In the genomic region with DNA sequence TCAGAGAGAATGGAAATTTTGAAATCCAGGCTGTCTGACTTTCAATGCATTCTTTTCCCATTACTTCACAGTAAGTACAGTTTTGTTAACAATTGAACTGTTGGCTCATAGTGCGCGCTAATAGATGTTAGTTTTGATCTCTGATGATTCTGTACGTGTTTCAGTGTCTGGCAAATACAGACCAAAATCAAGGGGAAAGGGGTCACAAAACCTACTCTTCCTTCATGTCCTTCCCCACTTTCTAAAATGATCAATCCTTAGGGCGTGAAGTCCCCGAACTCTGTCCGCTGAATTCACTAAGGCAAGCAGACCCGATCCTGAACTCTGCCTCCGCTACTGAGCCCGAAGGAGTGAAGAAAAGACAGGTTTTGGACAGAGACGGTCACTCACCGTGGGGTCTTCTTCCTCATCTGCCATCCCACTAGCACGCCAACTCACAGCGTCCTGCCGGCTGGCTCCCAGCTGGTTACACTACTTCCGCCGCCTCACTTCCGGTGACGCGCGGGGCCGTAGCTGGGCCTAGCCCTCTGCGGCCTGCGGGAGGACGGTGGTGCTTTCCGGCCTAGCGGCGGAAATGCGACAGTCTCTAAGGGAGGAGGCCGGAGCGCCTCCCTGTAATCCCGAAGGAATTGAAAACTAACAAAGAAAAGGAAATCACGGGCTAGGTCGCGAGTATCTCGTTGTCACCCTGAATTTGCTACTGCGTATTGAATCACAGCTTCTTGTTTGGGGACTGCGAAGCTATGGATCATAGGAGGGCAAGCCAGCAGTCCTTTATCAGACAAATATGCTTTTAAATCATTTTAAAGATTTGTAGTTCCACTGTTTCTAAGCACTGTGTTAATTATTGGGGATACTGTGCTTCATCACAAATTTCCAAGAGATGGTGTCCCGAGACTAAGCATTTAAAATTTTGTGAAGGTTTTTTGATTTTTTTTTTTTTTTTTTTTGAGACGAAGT, we compare ENCODE assay signal across 8 cellular contexts. TPM values are rescaled to one million over a fixed set of nuclear protein-coding genes. Genes with fewer than 3 reads are reported as not detected.
DNase-seq lines count a peak whose midpoint lies in the region; ATAC-seq and TF ChIP-seq lines count a peak whose summit lies in the region.

TSS of gene TAF13 (minus strand) at position 473 of the 960 bp plus-strand sequence. CDS start at position 417, 56 bp downstream.

- H3K36me3 Mint-ChIP-seq in dendritic cell treated with granulocyte-macrophage colony-stimulating factor and Interleukin-4, amounts not matched to agents 40 ng/mL and 50 ng/mL, for 4 days (ENCODE audit: low read depth) = peaks cover 35% of the 10 kb centered on the region

- no peaks in the 10 kb centered on the region for H3K27me3 ChIP-seq in left lung

- H3K27ac ChIP-seq in C4-2B = peak within 1 kb of the TSS; percentile 80
- H3K27ac ChIP-seq in left lung = peak within 1 kb of the TSS; percentile 93 to 96

- H3K9me3 Mint-ChIP-seq in dendritic cell treated with granulocyte-macrophage colony-stimulating factor and Interleukin-4, amounts not matched to agents 40 ng/mL and 50 ng/mL, for 4 days = no peaks in the 10 kb centered on the region

- peaks cover 0 to 20% of the 10 kb centered on the region in 2 donors for H3K36me3 ChIP-seq in left lung

- peak; percentile 96 for DNase-seq in NCI-H69 (lab: John Stamatoyannopoulos, UW)
- peak; percentile 64 to 81 for DNase-seq in activated CD4-positive, alpha-beta T cell treated with anti-CD3 and anti-CD28 coated beads, Interleukin-2, amount 50 U/mL, for 24 hours (ENCODE audit: low read depth in 1 of 2, low spot score in 1 of 2)
- peak; percentile 96 to 100 for DNase-seq in left lung
- DNase-seq in stimulated activated CD4-positive, alpha-beta T cell treated with anti-CD3 and anti-CD28 coated beads, Interleukin-2, amount 100 ng/mL, for 48 hours = peak; percentile 81 to 85

- H3K4me3 Mint-ChIP-seq in dendritic cell treated with granulocyte-macrophage colony-stimulating factor and Interleukin-4, amounts not matched to agents 40 ng/mL and 50 ng/mL, for 4 days = peak within 1 kb of the TSS; percentile 97

- peaks cover 9 to 31% of the 10 kb centered on the region in 2 donors for H3K4me1 ChIP-seq in left lung

- ATAC-seq in GM19328 (IDR thresholded peaks at IDR 0.05; ENCODE audit: unreplicated experiment) = peak; percentile 99
- peak; percentile 100 for ATAC-seq in HG03520 (IDR thresholded peaks at IDR 0.05; ENCODE audit: unreplicated experiment)
- peak; percentile 100 for ATAC-seq in left lung

- no peak for TF ChIP-seq CTCF in C4-2B (conservative IDR thresholded peaks at IDR 0.05)
- TF ChIP-seq CTCF in left lung (IDR thresholded peaks at IDR 0.05) = peak; percentile 17 to 55

- intact Hi-C loops in dendritic cell treated with granulocyte-macrophage colony-stimulating factor and Interleukin-4, amounts not matched to agents 40 ng/mL and 50 ng/mL, for 4 days (cut with micrococcal nuclease) = loop anchor here (1.0 to 5.0 kb wide), 2 partner anchors 14 to 34 kb away; partner anchors contain the start of genes TMEM167B and WDR47
- intact Hi-C loops in left lung (cut with DNase I) = no loop called here

- peak within 1 kb of the TSS; percentile 99 for H3K27ac Mint-ChIP-seq in dendritic cell treated with granulocyte-macrophage colony-stimulating factor and Interleukin-4, amounts not matched to agents 40 ng/mL and 50 ng/mL, for 4 days

- H3K27me3 Mint-ChIP-seq in dendritic cell treated with granulocyte-macrophage colony-stimulating factor and Interleukin-4, amounts not matched to agents 40 ng/mL and 50 ng/mL, for 4 days = no peaks in the 10 kb centered on the region

- no peaks in the 10 kb centered on the region for H3K9me3 ChIP-seq in left lung

- peak within 1 kb of the TSS; percentile 55 to 66 for H3K4me3 ChIP-seq in left lung

- H3K4me1 Mint-ChIP-seq in dendritic cell treated with granulocyte-macrophage colony-stimulating factor and Interleukin-4, amounts not matched to agents 40 ng/mL and 50 ng/mL, for 4 days (ENCODE audit: low read depth) = peaks cover 24% of the 10 kb centered on the region

RNA-seq across cellular contexts. Expression of gene TAF13, which starts in this region (rescaled TPM):
- total RNA-seq in left lung = 10 to 100 TPM; 46.9 to 66.7 TPM

Comparison
In these comparisons a context has a peak if more than half of its experiments do, and no peak if none do; other contexts are left out.
1. Peak in every context shown above with its lines: DNase-seq, ATAC-seq, H3K4me3 ChIP-seq and H3K27ac ChIP-seq.